Comparison of ENCODE assay signal across 11 cellular contexts in the genomic region with DNA sequence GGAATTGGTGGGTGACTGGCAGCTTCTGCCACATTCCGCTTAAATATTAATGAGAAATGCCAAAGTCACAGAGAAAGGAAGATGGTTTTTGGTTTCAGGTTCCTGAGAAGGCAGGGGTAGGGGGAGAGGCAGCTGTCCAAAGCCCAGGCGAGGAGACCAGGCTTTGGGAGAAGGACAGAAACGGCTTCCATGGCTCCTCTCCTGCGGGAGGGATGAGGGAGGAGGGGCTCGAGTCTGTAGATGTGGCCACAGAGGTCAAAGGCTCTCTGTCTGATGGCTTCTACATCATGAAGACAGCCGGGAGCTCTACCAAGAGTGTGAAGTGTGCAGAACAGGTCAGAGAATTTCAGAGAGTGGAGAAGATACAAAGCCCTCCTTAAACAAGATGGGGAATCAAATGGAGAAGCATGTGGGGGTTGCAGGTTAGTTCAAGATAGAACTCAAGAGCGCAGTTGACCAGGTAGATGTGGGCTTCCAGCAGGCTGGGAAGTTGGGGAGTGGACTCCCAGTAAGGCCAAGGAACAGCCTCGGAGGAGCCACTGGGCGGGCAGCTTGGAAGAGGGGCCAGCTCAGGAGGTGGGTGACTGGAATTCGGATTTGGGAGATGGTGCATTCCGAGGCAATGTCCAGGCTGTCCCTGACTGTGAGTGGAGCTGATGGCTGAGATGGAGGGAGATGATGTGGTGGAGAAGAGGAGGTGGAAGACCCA. TPM values are rescaled to one million over a fixed set of nuclear protein-coding genes. Genes with fewer than 3 reads are reported as not detected.
DNase-seq lines count a peak whose midpoint lies in the region; ATAC-seq, FAIRE-seq and TF ChIP-seq lines count a peak whose summit lies in the region.
"Had no signal": no experiment of that assay in that cellular context is flagged by ENCODE, and none has a peak within 500 bp of the region (broad histone marks: within the 10 kb centered on the region; RNA-seq: fewer than 3 reads in every experiment).

No MANE protein-coding gene starts in this region.

- no peak for ATAC-seq in T-cell (replicated peaks in 1 of 4)
- no peak for ATAC-seq in HG03571 (IDR thresholded peaks at IDR 0.05; ENCODE audit: unreplicated experiment)

- H3K9me3 Mint-ChIP-seq in T-cell: no peaks in the 10 kb centered on the region
- no peaks in the 10 kb centered on the region for H3K9me3 Mint-ChIP-seq in endodermal cell

- H3K27me3 ChIP-seq in GM23248 (replicated peaks; ENCODE audit: insufficient read depth) (no peaks in the 10 kb centered on the region), skeletal muscle tissue (ENCODE audit: control insufficient read depth in 3 of 3, insufficient read depth in 3 of 3, low read length in 3 of 3) (peaks cover 0 to 4% (median 0%) of the 10 kb centered on the region in 3 donors), endodermal cell (ENCODE audit: control insufficient read depth, insufficient read depth, low read length, poor library complexity, severe bottlenecking) (no peaks in the 10 kb centered on the region)

- H3K4me3 ChIP-seq in GM23248 (peak overlapping the region; percentile 41), kidney (ENCODE audit: low read length in 2 of 2) (peak overlapping the region; percentile 9 to 15), skeletal muscle tissue (ENCODE audit: low read length in 3 of 3) (peak overlapping the region in 2 of 3 donors; percentile 22 to 23), endodermal cell (ENCODE audit: low read length) (no peak overlapping the region)

- H4K20me1 ChIP-seq in GM23248 (ENCODE audit: insufficient read depth): no peaks in the 10 kb centered on the region

- in situ Hi-C loops in GM23248 (cut with MboI): no loop called here

- CTCF ChIA-PET in T-cell (lab: Charles Lee): no interaction called here

- no peaks in the 10 kb centered on the region for H3K79me2 ChIP-seq in GM23248 (ENCODE audit: insufficient read depth)

- H3K4me2 ChIP-seq in GM23248 (ENCODE audit: unreplicated experiment): peak overlapping the region; percentile 61

- H3K4me3 Mint-ChIP-seq in T-cell (peak overlapping the region in 1 of 3 donors; percentile 21), endodermal cell (no peak overlapping the region)

- peak overlapping the region; percentile 79 for H2AFZ ChIP-seq in GM23248

- TF ChIP-seq CTCF in kidney (IDR thresholded peaks at IDR 0.05; ENCODE audit: borderline replicate concordance, extremely low read depth, insufficient read depth): no peak
- TF ChIP-seq CTCF in endodermal cell (conservative IDR thresholded peaks at IDR 0.05): no peak

- H3K27ac Mint-ChIP-seq in T-cell (peak overlapping the region; percentile 63 to 66), endodermal cell (no peak overlapping the region)

- peak overlapping the region; percentile 71 for H3K27ac ChIP-seq in GM23248
- H3K27ac ChIP-seq in kidney (ENCODE audit: low read depth in 2 of 2, low read length in 2 of 2): peak overlapping the region; percentile 68 to 73
- peak overlapping the region; percentile 52 for H3K27ac ChIP-seq in skeletal muscle tissue (ENCODE audit: low read depth, low read length)
- H3K27ac ChIP-seq in endodermal cell (ENCODE audit: low read depth, low read length): no peak overlapping the region
- H3K27ac ChIP-seq: C4-2B had no signal

- POLR2A ChIA-PET in T-cell (lab: Charles Lee): no interaction called here

- H3K4me1 Mint-ChIP-seq in T-cell: peaks cover 13 to 19% (median 18%) of the 10 kb centered on the region in 3 donors
- H3K4me1 Mint-ChIP-seq in endodermal cell: no peaks in the 10 kb centered on the region

- DNase-seq in GM23248: no peak
- no peak for DNase-seq in T-cell
- peak; percentile 52 for DNase-seq in kidney
- no peak for DNase-seq in amniotic stem cell (lab: John Stamatoyannopoulos, UW)
- no peak for DNase-seq in endodermal cell
- no peak for DNase-seq in NCI-H2029 treated with DMSO at 0.1 percent for 48 hours (lab: John Stamatoyannopoulos, UW)
- DNase-seq: stimulated activated naive CD4-positive, alpha-beta T cell had no signal

- H3K9me3 ChIP-seq in GM23248 (ENCODE audit: low read depth) (no peaks in the 10 kb centered on the region), kidney (ENCODE audit: control insufficient read depth in 1 of 2, low read length in 2 of 2) (no peaks in the 10 kb centered on the region), skeletal muscle tissue (ENCODE audit: control insufficient read depth in 3 of 3, low read length in 3 of 3) (no peaks in the 10 kb centered on the region), endodermal cell (ENCODE audit: control insufficient read depth, low read length) (no peaks in the 10 kb centered on the region)

- peaks cover 32% of the 10 kb centered on the region for H3K4me1 ChIP-seq in GM23248 (ENCODE audit: insufficient read depth)
- peaks cover 0 to 16% of the 10 kb centered on the region in 2 donors for H3K4me1 ChIP-seq in kidney (ENCODE audit: control insufficient read depth in 1 of 2, insufficient read depth in 1 of 2, low read depth in 1 of 2, low read length in 2 of 2)
- H3K4me1 ChIP-seq in skeletal muscle tissue (ENCODE audit: control insufficient read depth in 3 of 3, insufficient read depth in 3 of 3, low read length in 3 of 3): peaks cover 5 to 17% (median 12%) of the 10 kb centered on the region in 3 donors
- H3K4me1 ChIP-seq in endodermal cell (ENCODE audit: control insufficient read depth, insufficient read depth, low read length): no peaks in the 10 kb centered on the region

- H3K36me3 ChIP-seq in GM23248 (ENCODE audit: low read depth) (no peaks in the 10 kb centered on the region), kidney (ENCODE audit: control insufficient read depth in 1 of 2, insufficient read depth in 2 of 2, low read length in 2 of 2) (no peaks in the 10 kb centered on the region), skeletal muscle tissue (ENCODE audit: control insufficient read depth in 3 of 3, insufficient read depth in 3 of 3, low read length in 3 of 3) (no peaks in the 10 kb centered on the region), endodermal cell (ENCODE audit: control insufficient read depth, insufficient read depth, low read length) (no peaks in the 10 kb centered on the region)

- WGBS in GM23248 (ENCODE audit: low coverage in 1 of 2, low lambda C conversion rate in 2 of 2, missing lambda C conversion rate in 2 of 2), 2 experiments: 61% methylated on average over 11 of the region's 11 CpGs
- 88 to 97% methylated on average over 11 of the region's 11 CpGs for WGBS in endodermal cell (ENCODE audit: insufficient coverage in 1 of 2, insufficient read length in 1 of 2), 2 experiments

- peaks cover 9% of the 10 kb centered on the region for H3F3A ChIP-seq in GM23248 (ENCODE audit: insufficient read depth)

- no peak for FAIRE-seq in kidney (lab: Jason Lieb, UNC)
- FAIRE-seq: keratinocyte had no signal

- intact Hi-C loops in kidney (cut with DNase I): no loop called here

- H3K36me3 Mint-ChIP-seq in T-cell (no peaks in the 10 kb centered on the region), endodermal cell (ENCODE audit: low read depth) (no peaks in the 10 kb centered on the region)

- H3K27me3 Mint-ChIP-seq in T-cell: no peaks in the 10 kb centered on the region
- peaks cover 2% of the 10 kb centered on the region for H3K27me3 Mint-ChIP-seq in endodermal cell (ENCODE audit: insufficient read depth)

- H3K9me2 ChIP-seq in GM23248 (ENCODE audit: insufficient read depth): no peaks in the 10 kb centered on the region

- H3K9ac ChIP-seq in GM23248: no peak overlapping the region
- peak overlapping the region in 1 of 2 donors; percentile 15 for H3K9ac ChIP-seq in kidney (ENCODE audit: low read length in 2 of 2)
- H3K9ac ChIP-seq in skeletal muscle tissue (ENCODE audit: low read depth in 1 of 3, low read length in 3 of 3): peak overlapping the region in 1 of 3 donors; percentile 7
- H3K9ac ChIP-seq in endodermal cell (ENCODE audit: extremely low read depth, low read length, poor library complexity, severe bottlenecking): no peak overlapping the region

RNA-seq across cellular contexts. Expression of a gene that starts 23.8 kb away (rescaled TPM):
- 36.5 and 65.4 TPM in 2 replicates for total RNA-seq in GM23248 (2014; rRNA removed; shearing (Covaris generic))
- polyA plus RNA-seq in GM23248 (2016; fragmentation: Nextera tagmentation; extraction: Ambion mirVana) (58.9 and 59.6 TPM in 2 replicates), kidney (ENCODE audit: insufficient read depth, low read depth, low replicate concordance) (121 TPM)
- total RNA-seq in T-cell (10 to 100 TPM; 39.5 to 87.3 (median 83.2) TPM), kidney (47.3 TPM), skeletal muscle tissue (15.1 TPM), endodermal cell (1 to 10 TPM; 6.8 to 8.1 TPM)
- polyA plus RNA-seq in endodermal cell (2013, experiment 1 of 2): 17.6 TPM
- polyA plus RNA-seq in endodermal cell (2013, experiment 2 of 2): 14.0 TPM
